ENCODE assay signal across 8 cellular contexts in genomic region chr3:129304553-129305222, GRCh38. TPM values are rescaled to one million over a fixed set of nuclear protein-coding genes. Genes with fewer than 3 reads are reported as not detected.
DNase-seq lines count a peak whose midpoint lies in the region; ATAC-seq and TF ChIP-seq lines count a peak whose summit lies in the region.

No MANE protein-coding gene starts in this region.

- no peaks in the 10 kb centered on the region for H3K27me3 ChIP-seq in CD4-positive, alpha-beta memory T cell (ENCODE audit: insufficient read depth, low read length)
- no peaks in the 10 kb centered on the region for H3K27me3 ChIP-seq in trophoblast cell (ENCODE audit: insufficient read depth, low read length)

- H3K9me3 Mint-ChIP-seq in CD4-positive, alpha-beta memory T cell: no peaks in the 10 kb centered on the region

- H4K12ac ChIP-seq in trophoblast cell (ENCODE audit: low read depth, low read length): no peak overlapping the region

- CTCF ChIA-PET in CD4-positive, alpha-beta memory T cell (lab: Charles Lee; ENCODE audit: partially characterized antibody): interaction anchor here (1.0 to 1.9 kb wide), 2 partner anchors 12 to 26 kb away, joined by 3 to 10 read pairs; partner anchors contain the start of gene HMCES
- CTCF ChIA-PET in OCI-LY7 (lab: Charles Lee; ENCODE audit: unreplicated experiment): interaction anchor here (0.8 kb wide), 1 partner anchor 11 kb away, joined by 4 read pairs; a partner anchor contains a TSS

- H3K36me3 ChIP-seq in CD4-positive, alpha-beta memory T cell (ENCODE audit: insufficient read depth, low read length): peaks cover 37% of the 10 kb centered on the region
- H3K36me3 ChIP-seq in OCI-LY7 (ENCODE audit: insufficient read depth, low read length) (peaks cover 76% of the 10 kb centered on the region), trophoblast cell (ENCODE audit: control insufficient read depth in 1 of 2, insufficient read depth in 2 of 2, low read length in 2 of 2) (peaks cover under 1 to 17% of the 10 kb centered on the region in 2 experiments)

- H3K36me3 Mint-ChIP-seq in CD4-positive, alpha-beta memory T cell: peaks cover 27 to 55% of the 10 kb centered on the region in 2 donors

- H3K9ac ChIP-seq in trophoblast cell (ENCODE audit: low read length): no peak overlapping the region

- no peak overlapping the region for H3K18ac ChIP-seq in trophoblast cell (ENCODE audit: low read length)

- no CpG with 5 or more reads among the region's 3 CpGs for WGBS in trophoblast cell (ENCODE audit: extremely low coverage, insufficient coverage, insufficient read length)

- H2AFZ ChIP-seq in OCI-LY7 (ENCODE audit: low read length): no peak overlapping the region
- no peak overlapping the region for H2AFZ ChIP-seq in trophoblast cell (ENCODE audit: insufficient read depth, low read length, poor library complexity)

- H3K79me1 ChIP-seq in trophoblast cell (ENCODE audit: low read length): peaks cover 6% of the 10 kb centered on the region

- peak overlapping the region; percentile 19 for H2BK120ac ChIP-seq in trophoblast cell (ENCODE audit: insufficient read depth, low read length, poor library complexity)

- ATAC-seq in SK-N-SH treated with all-trans-retinoic acid at 6 μM for 48 hours: no peak
- no peak for ATAC-seq in GM19455 (IDR thresholded peaks at IDR 0.05; ENCODE audit: unreplicated experiment)

- no peak overlapping the region for H3K4me3 ChIP-seq in CD4-positive, alpha-beta memory T cell (ENCODE audit: low read length in 2 of 2)
- H3K4me3 ChIP-seq in OCI-LY7 (ENCODE audit: low read depth, low read length, poor library complexity, severe bottlenecking) (no peak overlapping the region), trophoblast cell (ENCODE audit: low read depth, low read length) (no peak overlapping the region)

- peak overlapping the region; percentile 27 for H2BK5ac ChIP-seq in trophoblast cell (ENCODE audit: low read depth, low read length, poor library complexity)

- peak overlapping the region; percentile 55 for H2BK12ac ChIP-seq in trophoblast cell (ENCODE audit: low read length)

- POLR2A ChIA-PET in CD4-positive, alpha-beta memory T cell (lab: Charles Lee; ENCODE audit: partially characterized antibody): interaction anchor here (8.0 kb wide), 1 partner anchor 10 kb away, joined by 83 read pairs; a partner anchor contains a TSS
- POLR2A ChIA-PET in OCI-LY7 (lab: Charles Lee): interaction anchor here (1.1 kb wide), 1 partner anchor 11 kb away, joined by 3 read pairs; no protein-coding TSS in a partner anchor

- DNase-seq in CD4-positive, alpha-beta memory T cell: no peak
- DNase-seq in OCI-LY7 (ENCODE audit: low spot score): no peak
- no peak for DNase-seq in epithelial cell of prostate (ENCODE audit: low read depth, low spot score)
- DNase-seq in trophoblast cell: peak in 1 of 2 donors; percentile 17
- no peak for DNase-seq in NCI-H1694 treated with DMSO at 0.1 percent for 48 hours (lab: John Stamatoyannopoulos, UW)
- no peak for DNase-seq in NK-92 treated with Interleukin-12 subunit alpha and Interleukin-12 subunit beta, amount 100 ng/mL, for 24 hours (lab: John Stamatoyannopoulos, UW)

- no peak overlapping the region for H3K4me3 Mint-ChIP-seq in CD4-positive, alpha-beta memory T cell

- no peak overlapping the region for H3K4ac ChIP-seq in trophoblast cell (ENCODE audit: low read depth, low read length)

- peaks cover 3% of the 10 kb centered on the region for H3K4me1 ChIP-seq in CD4-positive, alpha-beta memory T cell (ENCODE audit: insufficient read depth, low read length)
- H3K4me1 ChIP-seq in OCI-LY7 (ENCODE audit: insufficient read depth, low read length, poor library complexity, severe bottlenecking) (no peaks in the 10 kb centered on the region), trophoblast cell (ENCODE audit: control insufficient read depth in 1 of 2, insufficient read depth in 2 of 2, low read length in 2 of 2) (peaks cover 8 to 14% of the 10 kb centered on the region in 2 experiments)

- no peaks in the 10 kb centered on the region for H3K79me2 ChIP-seq in OCI-LY7 (ENCODE audit: insufficient read depth, low read depth, low read length)
- H3K79me2 ChIP-seq in trophoblast cell (ENCODE audit: control insufficient read depth, insufficient read depth, low read length, poor library complexity): no peaks in the 10 kb centered on the region

- TF ChIP-seq CTCF in OCI-LY7 (conservative IDR thresholded peaks at IDR 0.05; ENCODE audit: low read length): no peak

- H3K4me2 ChIP-seq in OCI-LY7 (ENCODE audit: low read length): no peak overlapping the region
- no peak overlapping the region for H3K4me2 ChIP-seq in trophoblast cell (ENCODE audit: low read length)

- BruUV-seq in OCI-LY7 (replicated peaks; lab: Mats Ljungman, UMichigan): TSS peak; percentile 77

- H3K9me2 ChIP-seq in OCI-LY7 (ENCODE audit: insufficient read depth, low read length): no peaks in the 10 kb centered on the region

- H4K8ac ChIP-seq in trophoblast cell (ENCODE audit: low read depth, low read length): no peak overlapping the region

- H4K20me1 ChIP-seq in OCI-LY7 (ENCODE audit: insufficient read depth, low read length): no peaks in the 10 kb centered on the region

- H2AK5ac ChIP-seq in trophoblast cell (ENCODE audit: low read length): no peak overlapping the region

- no peaks in the 10 kb centered on the region for H3K27me3 Mint-ChIP-seq in CD4-positive, alpha-beta memory T cell

- no peak overlapping the region for H3K23ac ChIP-seq in trophoblast cell (ENCODE audit: low read length)

- H4K91ac ChIP-seq in trophoblast cell (ENCODE audit: low read depth, low read length): peak overlapping the region; percentile 33

- no peak overlapping the region for H3K27ac ChIP-seq in CD4-positive, alpha-beta memory T cell (ENCODE audit: low read depth, low read length)
- H3K27ac ChIP-seq in OCI-LY7 (ENCODE audit: low read depth, low read length, poor library complexity, severe bottlenecking): no peak overlapping the region
- H3K27ac ChIP-seq in epithelial cell of prostate: peak overlapping the region; percentile 78
- peak overlapping the region; percentile 74 for H3K27ac ChIP-seq in trophoblast cell (ENCODE audit: low read depth, low read length)

- peaks cover 14 to 24% (median 15%) of the 10 kb centered on the region in 4 donors for H3K4me1 Mint-ChIP-seq in CD4-positive, alpha-beta memory T cell

- intact Hi-C loops in CD4-positive, alpha-beta memory T cell (cut with micrococcal nuclease): no loop called here
- intact Hi-C loops in OCI-LY7 (cut with micrococcal nuclease; ENCODE audit: unreplicated experiment): no loop called here

- no peaks in the 10 kb centered on the region for H3K9me3 ChIP-seq in CD4-positive, alpha-beta memory T cell (ENCODE audit: control insufficient read depth in 1 of 2, low read length in 2 of 2)
- H3K9me3 ChIP-seq in OCI-LY7 (ENCODE audit: low read length): no peaks in the 10 kb centered on the region
- no peaks in the 10 kb centered on the region for H3K9me3 ChIP-seq in trophoblast cell (ENCODE audit: insufficient read depth, low read depth, low read length)

- peak overlapping the region; percentile 11 to 87 (median 62) for H3K27ac Mint-ChIP-seq in CD4-positive, alpha-beta memory T cell

- peak overlapping the region; percentile 12 for H3K14ac ChIP-seq in trophoblast cell (ENCODE audit: low read length)

TF ChIP-seq in SK-N-SH treated with all-trans-retinoic acid at 6 μM for 48 hours, 23 proteins besides CTCF, POLR2A, EP300 and RAD21 (continues in another document):
- TF ChIP-seq TCF4 (CRISPR knock-in tag; IDR thresholded peaks at IDR 0.05; ENCODE audit: borderline replicate concordance) (no peak), SNAI2 (CRISPR knock-in tag; IDR thresholded peaks at IDR 0.05) (no peak), POU6F1 (CRISPR knock-in tag; IDR thresholded peaks at IDR 0.05; ENCODE audit: borderline replicate concordance, low read depth) (no peak), ARNTL (CRISPR knock-in tag; IDR thresholded peaks at IDR 0.05; ENCODE audit: borderline replicate concordance, low read depth) (no peak), ZNF8 (CRISPR knock-in tag; IDR thresholded peaks at IDR 0.05) (no peak), ZFP3 (CRISPR knock-in tag; IDR thresholded peaks at IDR 0.05) (no peak), GLIS3 (CRISPR knock-in tag; IDR thresholded peaks at IDR 0.05) (no peak), ESRRG (CRISPR knock-in tag; IDR thresholded peaks at IDR 0.05) (no peak), PPARA (CRISPR knock-in tag; IDR thresholded peaks at IDR 0.05; ENCODE audit: borderline replicate concordance) (no peak)

RNA-seq across cellular contexts. Expression of gene HMCES, which starts 26.0 kb away (rescaled TPM):
- 10 to 100 TPM; 50.1 to 52.5 TPM for total RNA-seq in CD4-positive, alpha-beta memory T cell
- polyA plus RNA-seq in CD4-positive, alpha-beta memory T cell: 100 to 1,000 TPM in 1 of 2 donors, 10 to 100 TPM in 1; 100.0 to 100 TPM
- 90.6 and 104 TPM in 2 replicates for total RNA-seq in OCI-LY7 (2014; rRNA removed; shearing (Covaris generic))
- 287 and 320 TPM in 2 replicates for total RNA-seq in OCI-LY7 (2022)
- polyA plus RNA-seq in trophoblast cell (2013): 21.7 and 22.2 TPM in 2 replicates

RNA-seq across cellular contexts. Expression of gene COPG1, which starts 55.3 kb away (rescaled TPM):
- 100 to 1,000 TPM; 147 TPM for total RNA-seq in CD4-positive, alpha-beta memory T cell
- polyA plus RNA-seq in CD4-positive, alpha-beta memory T cell: 100 to 1,000 TPM in 1 of 2 donors, 10 to 100 TPM in 1; 67.4 to 111 TPM
- 91.9 and 135 TPM in 2 replicates for total RNA-seq in OCI-LY7 (2014; rRNA removed; shearing (Covaris generic))
- 174 and 182 TPM in 2 replicates for total RNA-seq in OCI-LY7 (2022)
- polyA plus RNA-seq in trophoblast cell (2013): 102 and 105 TPM in 2 replicates

Comparison
In these comparisons a context has a peak if more than half of its experiments do, and no peak if none do; other contexts are left out.
1. H3K27ac ChIP-seq: peak in epithelial cell of prostate (single experiment) and trophoblast cell (single experiment); none in CD4-positive, alpha-beta memory T cell (single experiment) and OCI-LY7 (single experiment).